In genomic region chr1:205227584-205228006, GRCh38 we compare ENCODE assay signal across 8 cellular contexts. TPM values are rescaled to one million over a fixed set of nuclear protein-coding genes. Genes with fewer than 3 reads are reported as not detected.
DNase-seq lines count a peak whose midpoint lies in the region; ATAC-seq, FAIRE-seq and TF ChIP-seq lines count a peak whose summit lies in the region.

A gene with protein sequence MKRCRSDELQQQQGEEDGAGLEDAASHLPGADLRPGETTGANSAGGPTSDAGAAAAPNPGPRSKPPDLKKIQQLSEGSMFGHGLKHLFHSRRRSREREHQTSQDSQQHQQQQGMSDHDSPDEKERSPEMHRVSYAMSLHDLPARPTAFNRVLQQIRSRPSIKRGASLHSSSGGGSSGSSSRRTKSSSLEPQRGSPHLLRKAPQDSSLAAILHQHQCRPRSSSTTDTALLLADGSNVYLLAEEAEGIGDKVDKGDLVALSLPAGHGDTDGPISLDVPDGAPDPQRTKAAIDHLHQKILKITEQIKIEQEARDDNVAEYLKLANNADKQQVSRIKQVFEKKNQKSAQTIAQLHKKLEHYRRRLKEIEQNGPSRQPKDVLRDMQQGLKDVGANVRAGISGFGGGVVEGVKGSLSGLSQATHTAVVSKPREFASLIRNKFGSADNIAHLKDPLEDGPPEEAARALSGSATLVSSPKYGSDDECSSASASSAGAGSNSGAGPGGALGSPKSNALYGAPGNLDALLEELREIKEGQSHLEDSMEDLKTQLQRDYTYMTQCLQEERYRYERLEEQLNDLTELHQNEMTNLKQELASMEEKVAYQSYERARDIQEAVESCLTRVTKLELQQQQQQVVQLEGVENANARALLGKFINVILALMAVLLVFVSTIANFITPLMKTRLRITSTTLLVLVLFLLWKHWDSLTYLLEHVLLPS (plus strand): TSS chr1:205227946. CDS start chr1:205228565, 619 bp downstream.

- peak within 1 kb of the TSS; percentile 2 to 65 for H3K9ac ChIP-seq in kidney (ENCODE audit: low read length in 2 of 2)

- peak; percentile 95 for DNase-seq in GM10266 (ENCODE audit: extremely low spot score)
- DNase-seq in NCI-H510A treated with DMSO at 0.1 percent for 48 hours (lab: John Stamatoyannopoulos, UW): peak; percentile 85
- peak; percentile 64 to 77 for DNase-seq in activated CD4-positive, alpha-beta T cell treated with anti-CD3 and anti-CD28 coated beads for 4 hours
- peak; percentile 99 for DNase-seq in cerebellum (ENCODE audit: low spot score)
- peak; percentile 95 for DNase-seq in kidney
- DNase-seq in stimulated activated CD4-positive, alpha-beta T cell treated with anti-CD3 and anti-CD28 coated beads, Interleukin-12 subunit alpha, Interleukin-12 subunit beta, amount 100 ng/mL, for 4 hours: peak; percentile 78

- ATAC-seq in HG03342 (IDR thresholded peaks at IDR 0.05; ENCODE audit: unreplicated experiment) (peak; percentile 76), HG03521 (IDR thresholded peaks at IDR 0.05; ENCODE audit: unreplicated experiment) (no peak)

- H3K4me3 ChIP-seq in kidney (ENCODE audit: low read length in 2 of 2): peak within 1 kb of the TSS; percentile 74 to 81

- peaks cover 15 to 16% of the 10 kb centered on the region in 2 donors for H3K4me1 ChIP-seq in kidney (ENCODE audit: control insufficient read depth in 1 of 2, insufficient read depth in 1 of 2, low read depth in 1 of 2, low read length in 2 of 2)

- no peaks in the 10 kb centered on the region for H3K9me3 ChIP-seq in kidney (ENCODE audit: control insufficient read depth in 1 of 2, low read length in 2 of 2)

- no peak for FAIRE-seq in kidney (lab: Jason Lieb, UNC)

- TF ChIP-seq CTCF in GM10266 (IDR thresholded peaks at IDR 0.05; ENCODE audit: control insufficient read depth, insufficient read depth, low read depth, missing control alignments) (no peak), kidney (IDR thresholded peaks at IDR 0.05; ENCODE audit: borderline replicate concordance, extremely low read depth, insufficient read depth) (no peak)

- intact Hi-C loops in kidney (cut with DNase I): no loop called here

- H3K36me3 ChIP-seq in kidney (ENCODE audit: control insufficient read depth in 1 of 2, insufficient read depth in 2 of 2, low read length in 2 of 2): no peaks in the 10 kb centered on the region

- no peak within 1 kb of the TSS for H3K27ac ChIP-seq in kidney (ENCODE audit: low read depth in 2 of 2, low read length in 2 of 2)

RNA-seq across cellular contexts. Expression of the gene that starts here (rescaled TPM):
- total RNA-seq in cerebellum: 18.7 TPM
- total RNA-seq in kidney: 1.3 TPM
- polyA plus RNA-seq in kidney (ENCODE audit: insufficient read depth, low read depth, low replicate concordance): 3.5 TPM
